8 cellular contexts compared by ENCODE assay signal in genomic region chr1:77126309-77126708, GRCh38.
DNase-seq lines count a peak whose midpoint lies in the region; ATAC-seq, FAIRE-seq and TF ChIP-seq lines count a peak whose summit lies in the region.

No MANE protein-coding gene starts in this region.

- no peaks in the 10 kb centered on the region for H3K27me3 Mint-ChIP-seq in HFFc6 (ENCODE audit: insufficient read depth)

- H3K36me3 ChIP-seq in psoas muscle (ENCODE audit: insufficient read depth in 1 of 2, low read depth in 1 of 2), result no peaks in the 10 kb centered on the region

- intact Hi-C loops in psoas muscle (cut with DNase I), result no loop called here

- CTCF ChIA-PET in A549 (lab: Yijun Ruan, JAX), result interaction anchor here (0.5 to 3.2 kb wide), 12 partner anchors 13 to 1217 kb away, joined by 3 to 20 read pairs (median 3); no protein-coding TSS in a partner anchor

- ATAC-seq in A549 (peak; percentile 70 to 71; a peak in 4 of 6 replicates), psoas muscle (no peak), HG03439 (IDR thresholded peaks at IDR 0.05; ENCODE audit: unreplicated experiment) (no peak)

- H3K27ac ChIP-seq in A549, result no peak overlapping the region
- H3K27ac ChIP-seq in psoas muscle, result no peak overlapping the region

- no peaks in the 10 kb centered on the region for H3K36me3 Mint-ChIP-seq in HFFc6 (ENCODE audit: low read depth)

- H3K4me1 ChIP-seq in A549, result no peaks in the 10 kb centered on the region
- H3K4me1 ChIP-seq in psoas muscle, result no peaks in the 10 kb centered on the region

- no peaks in the 10 kb centered on the region for H3K9me3 ChIP-seq in A549
- H3K9me3 ChIP-seq in psoas muscle, result no peaks in the 10 kb centered on the region

- peaks cover 9% of the 10 kb centered on the region for H3K4me1 Mint-ChIP-seq in HFFc6 (ENCODE audit: low read depth)

- TF ChIP-seq RAD21 in A549 (conservative IDR thresholded peaks at IDR 0.05 in 1 of 2, IDR thresholded peaks at IDR 0.05 in 1 of 2), result peak; percentile 82 to 86

- TF ChIP-seq POLR2A in A549 (IDR thresholded peaks at IDR 0.05; ENCODE audit: low read length), result no peak

- no peak overlapping the region for H3K4me2 ChIP-seq in A549

- TF ChIP-seq CTCF in A549 (IDR thresholded peaks at IDR 0.05) (peak; percentile 66), HFFc6 (IDR thresholded peaks at IDR 0.05) (peak; percentile 77), fibroblast of villous mesenchyme (IDR thresholded peaks at IDR 0.05; ENCODE audit: insufficient read depth, low read depth, low read length) (peak; percentile 70), psoas muscle (IDR thresholded peaks at IDR 0.05) (peak; percentile 33)

- no peaks in the 10 kb centered on the region for H3K27me3 ChIP-seq in psoas muscle (ENCODE audit: insufficient read depth in 3 of 3, low read length in 2 of 3)

- H3K27ac Mint-ChIP-seq in HFFc6, result no peak overlapping the region

- FAIRE-seq in A549 (lab: Jason Lieb, UNC), result no peak

- no peak for TF ChIP-seq EP300 in A549 (IDR thresholded peaks at IDR 0.05)

- H3K4me3 Mint-ChIP-seq in HFFc6, result no peak overlapping the region

- no peaks in the 10 kb centered on the region for H3K9me3 Mint-ChIP-seq in HFFc6

- POLR2A ChIA-PET in A549 (lab: Yijun Ruan, JAX), result no interaction called here

- DNase-seq in A549 (ENCODE audit: low read depth in 1 of 2, low spot score in 1 of 2), result peak in 1 of 2 experiments; percentile 70
- peak; percentile 64 for DNase-seq in GM03348 (ENCODE audit: low spot score)
- peak; percentile 69 for DNase-seq in HFFc6
- peak; percentile 15 to 86 (median 53) for DNase-seq in NCI-H1417 (lab: John Stamatoyannopoulos, UW)
- peak; percentile 61 for DNase-seq in SKM-1 treated with dmso at 0.1 percent for 144 hours (lab: John Stamatoyannopoulos, UW; ENCODE audit: unreplicated experiment)
- DNase-seq in fibroblast of villous mesenchyme (ENCODE audit: low read depth), result peak; percentile 78
- DNase-seq in psoas muscle, result no peak

- WGBS in A549 (ENCODE audit: missing lambda C conversion rate), result 3% methylated on average over 2 of the region's 2 CpGs
- WGBS in psoas muscle, 3 donors, result 13 to 32% (median 21%) methylated on average over 2 of the region's 2 CpGs

- H3K4me3 ChIP-seq in A549 (no peak overlapping the region), fibroblast of villous mesenchyme (ENCODE audit: low read depth, low read length) (no peak overlapping the region), psoas muscle (no peak overlapping the region)

TF ChIP-seq in A549, 52 proteins besides CTCF, POLR2A, EP300 and RAD21:
- TF ChIP-seq SMC3 (IDR thresholded peaks at IDR 0.05), result peak; percentile 80
- TF ChIP-seq, protein P1, sequence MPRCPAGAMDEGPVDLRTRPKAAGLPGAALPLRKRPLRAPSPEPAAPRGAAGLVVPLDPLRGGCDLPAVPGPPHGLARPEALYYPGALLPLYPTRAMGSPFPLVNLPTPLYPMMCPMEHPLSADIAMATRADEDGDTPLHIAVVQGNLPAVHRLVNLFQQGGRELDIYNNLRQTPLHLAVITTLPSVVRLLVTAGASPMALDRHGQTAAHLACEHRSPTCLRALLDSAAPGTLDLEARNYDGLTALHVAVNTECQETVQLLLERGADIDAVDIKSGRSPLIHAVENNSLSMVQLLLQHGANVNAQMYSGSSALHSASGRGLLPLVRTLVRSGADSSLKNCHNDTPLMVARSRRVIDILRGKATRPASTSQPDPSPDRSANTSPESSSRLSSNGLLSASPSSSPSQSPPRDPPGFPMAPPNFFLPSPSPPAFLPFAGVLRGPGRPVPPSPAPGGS (IDR thresholded peaks at IDR 0.05), result no peak

Comparison
In these comparisons a context has a peak if more than half of its experiments do, and no peak if none do; other contexts are left out.
1. ATAC-seq: peak in A549 (2 of 2); none in psoas muscle (0 of 4) and HG03439 (single experiment).
2. DNase-seq: peak in GM03348 (single experiment), HFFc6 (single experiment), NCI-H1417 (3 of 3), SKM-1 treated with dmso at 0.1 percent for 144 hours (single experiment) and fibroblast of villous mesenchyme (single experiment); none in psoas muscle (0 of 2).
3. Peak in every context shown above with its lines, with median percentiles within 50 percentile points of each other: CTCF ChIP-seq.